Comparison of ENCODE assay signal across 10 cellular contexts in genomic region chr12:101634724-101635123, GRCh38. TPM values are rescaled to one million over a fixed set of nuclear protein-coding genes. Genes with fewer than 3 reads are reported as not detected.
DNase-seq lines count a peak whose midpoint lies in the region; ATAC-seq and TF ChIP-seq lines count a peak whose summit lies in the region.
"Had no signal": no experiment of that assay in that cellular context is flagged by ENCODE, and none has a peak within 500 bp of the region (broad histone marks: within the 10 kb centered on the region; RNA-seq: fewer than 3 reads in every experiment).

No MANE protein-coding gene starts in this region.

- intact Hi-C loops in posterior vena cava (cut with DNase I), result no loop called here

- no peak overlapping the region for H3K27ac ChIP-seq in SJCRH30

- TF ChIP-seq POLR2A in GM18505 (IDR thresholded peaks at IDR 0.05; ENCODE audit: borderline replicate concordance, extremely low read depth, insufficient read depth, insufficient read length), result no peak

- H3K4me3 Mint-ChIP-seq in activated T-helper 17 cell treated with anti-CD3 and anti-CD28 coated beads, Interleukin-2, amount 50 U/mL, for 72 hours, result no peak overlapping the region

- DNase-seq in posterior vena cava (ENCODE audit: low spot score) (no peak), AML-193 (lab: John Stamatoyannopoulos, UW) (no peak), kidney glomerular epithelial cell (lab: John Stamatoyannopoulos, UW) (no peak), SJCRH30 (no peak)

- H3K27me3 ChIP-seq in SJCRH30, result no peaks in the 10 kb centered on the region

- peaks cover 12% of the 10 kb centered on the region for H3K27me3 Mint-ChIP-seq in activated T-helper 17 cell treated with anti-CD3 and anti-CD28 coated beads, Interleukin-2, amount 50 U/mL, for 72 hours

- H3K9me3 ChIP-seq in SJCRH30 (replicated peaks), result no peaks in the 10 kb centered on the region

- no peak overlapping the region for H3K4me3 ChIP-seq in SJCRH30

- no peaks in the 10 kb centered on the region for H3K36me3 Mint-ChIP-seq in activated T-helper 17 cell treated with anti-CD3 and anti-CD28 coated beads, Interleukin-2, amount 50 U/mL, for 72 hours (ENCODE audit: low read depth)

- no peaks in the 10 kb centered on the region for H3K4me1 ChIP-seq in SJCRH30

- peak; percentile 98 for ATAC-seq in GM18505 (IDR thresholded peaks at IDR 0.05; ENCODE audit: unreplicated experiment)
- peak; percentile 97 for ATAC-seq in GM21390 (IDR thresholded peaks at IDR 0.05; ENCODE audit: unreplicated experiment)
- peak; percentile 72 for ATAC-seq in HG03139 (IDR thresholded peaks at IDR 0.05; ENCODE audit: unreplicated experiment)
- peak; percentile 23 for ATAC-seq in activated T-helper 17 cell treated with anti-CD3 and anti-CD28 coated beads, Interleukin-2, amount 50 U/mL, for 72 hours (replicated peaks)
- ATAC-seq: HepG2 had no signal

- H3K36me3 ChIP-seq in SJCRH30, result no peaks in the 10 kb centered on the region

- H3K9me3 Mint-ChIP-seq in activated T-helper 17 cell treated with anti-CD3 and anti-CD28 coated beads, Interleukin-2, amount 50 U/mL, for 72 hours, result no peaks in the 10 kb centered on the region

- no peak overlapping the region for H3K27ac Mint-ChIP-seq in activated T-helper 17 cell treated with anti-CD3 and anti-CD28 coated beads, Interleukin-2, amount 50 U/mL, for 72 hours

- no peaks in the 10 kb centered on the region for H3K4me1 Mint-ChIP-seq in activated T-helper 17 cell treated with anti-CD3 and anti-CD28 coated beads, Interleukin-2, amount 50 U/mL, for 72 hours

RNA-seq across cellular contexts. Expression of gene MYBPC1, which starts 40.0 kb away (rescaled TPM):
- not detected for total RNA-seq in activated T-helper 17 cell treated with anti-CD3 and anti-CD28 coated beads, Interleukin-2, amount 50 U/mL, for 72 hours
- total RNA-seq in posterior vena cava, result not detected
- total RNA-seq in SJCRH30 (2014; rRNA removed; shearing (Covaris generic)), result not detected in 2 replicates
- total RNA-seq: pulmonary artery endothelial cell had no signal

Comparison
In these comparisons a context has a peak if more than half of its experiments do, and no peak if none do; other contexts are left out.
1. ATAC-seq: peak in every context shown above with its lines; median percentile 98 in GM18505; 97 in GM21390; 72 in HG03139; 23 in activated T-helper 17 cell treated with anti-CD3 and anti-CD28 coated beads, Interleukin-2, amount 50 U/mL, for 72 hours.